ENCODE assay signal across 2 cellular contexts in the genomic region with DNA sequence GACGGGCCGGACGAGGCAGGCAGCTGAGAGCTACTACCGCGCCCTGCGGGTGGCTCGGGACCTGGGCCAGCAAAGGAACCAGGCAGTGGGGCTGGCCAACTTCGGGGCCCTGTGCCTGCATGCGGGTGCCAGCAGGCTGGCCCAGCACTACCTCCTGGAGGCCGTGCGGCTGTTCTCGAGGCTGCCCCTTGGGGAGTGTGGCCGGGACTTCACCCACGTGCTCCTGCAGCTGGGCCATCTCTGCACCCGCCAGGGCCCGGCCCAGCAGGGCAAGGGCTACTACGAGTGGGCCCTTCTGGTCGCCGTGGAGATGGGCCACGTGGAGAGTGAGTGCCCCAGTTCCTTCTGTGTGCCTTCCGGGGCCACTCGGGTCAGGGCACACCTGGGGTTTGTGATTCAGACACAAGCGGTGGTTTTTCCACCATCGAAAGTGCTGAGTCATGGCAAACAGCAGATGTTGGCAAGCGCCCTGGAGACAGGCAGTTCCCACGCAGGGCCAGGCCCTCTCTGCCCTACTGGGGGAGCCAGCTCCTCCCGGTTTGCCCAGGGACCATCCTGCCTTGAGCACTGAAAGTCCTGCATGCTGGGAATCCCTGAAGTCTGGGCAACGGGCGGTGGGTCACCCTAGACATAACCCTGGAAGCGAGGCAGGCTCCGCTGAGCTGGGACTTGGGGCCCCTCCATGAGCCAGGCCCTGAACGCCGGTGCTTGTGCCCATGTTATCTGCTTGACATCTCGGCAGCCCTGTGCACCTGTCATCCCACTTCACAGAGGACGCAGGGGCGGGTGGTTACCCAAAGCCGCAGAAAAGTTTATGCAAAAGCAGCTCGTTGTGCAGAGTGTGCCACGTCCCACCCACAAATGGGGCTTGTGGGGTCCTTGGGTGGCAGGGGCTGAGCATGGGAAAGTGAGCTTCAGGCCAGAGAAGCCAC.
TF ChIP-seq lines count a peak whose summit lies in the region.

No MANE protein-coding gene starts in this region.

TF ChIP-seq in K562, 482 proteins besides CTCF, POLR2A, EP300 and RAD21 (continues in another document):
- no peak for TF ChIP-seq KLF1 (tag; IDR thresholded peaks at IDR 0.05)
- peak; percentile 94 for TF ChIP-seq NFE2 (IDR thresholded peaks at IDR 0.05; ENCODE audit: low read depth)
- peak; percentile 58 for TF ChIP-seq CBFA2T3 (IDR thresholded peaks at IDR 0.05)
- peak; percentile 64 for TF ChIP-seq L3MBTL2 (IDR thresholded peaks at IDR 0.05)
- TF ChIP-seq BACH1 (tag; IDR thresholded peaks at IDR 0.05), result peak; percentile 96
- 0 out of 4 replicates have a peak, but pooled peaks of 1 of the 2 experiments have one; percentile 35 for TF ChIP-seq TRIM24 (IDR thresholded peaks at IDR 0.05)
- peak; percentile 98 for TF ChIP-seq C11orf30 (IDR thresholded peaks at IDR 0.05; ENCODE audit: low read depth)
- peak; percentile 97 for TF ChIP-seq MAFK (IDR thresholded peaks at IDR 0.05; ENCODE audit: low read length)
- TF ChIP-seq MAFF (IDR thresholded peaks at IDR 0.05; ENCODE audit: low read length), result peak; percentile 95
- TF ChIP-seq TBL1XR1 (IDR thresholded peaks at IDR 0.05; ENCODE audit: low read length in 2 of 2), result no peak
- peak; percentile 67 for TF ChIP-seq MGA (IDR thresholded peaks at IDR 0.05)
- TF ChIP-seq MAFG (tag; conservative IDR thresholded peaks at IDR 0.05), result peak; percentile 98
- TF ChIP-seq TCF3 (CRISPR knock-in tag; IDR thresholded peaks at IDR 0.05), result peak; percentile 17; the same call in 1 of the 2 replicates
- no peak for TF ChIP-seq TFAM (CRISPR knock-in tag; conservative IDR thresholded peaks at IDR 0.05)
- TF ChIP-seq CBFA2T2 (conservative IDR thresholded peaks at IDR 0.05), result peak; percentile 58
- no peak for TF ChIP-seq ZFP30 (CRISPR knock-in tag; IDR thresholded peaks at IDR 0.05; ENCODE audit: borderline replicate concordance)

TF ChIP-seq in liver, 16 proteins besides CTCF, POLR2A, EP300 and RAD21:
- TF ChIP-seq HNF4A (conservative IDR thresholded peaks at IDR 0.05) (peak; percentile 64 to 85), SP1 (IDR thresholded peaks at IDR 0.05) (peak; percentile 90), GABPA (IDR thresholded peaks at IDR 0.05 in 1 of 2, conservative IDR thresholded peaks at IDR 0.05 in 1 of 2) (peak in 1 of 2 donors; percentile 63), REST (IDR thresholded peaks at IDR 0.05) (peak; percentile 90), FOXA2 (IDR thresholded peaks at IDR 0.05) (no peak), RXRA (IDR thresholded peaks at IDR 0.05) (peak; percentile 88 to 98), YY1 (IDR thresholded peaks at IDR 0.05) (peak; percentile 62), FOXA1 (IDR thresholded peaks at IDR 0.05) (peak; percentile 79), JUND (IDR thresholded peaks at IDR 0.05) (no peak), TAF1 (conservative IDR thresholded peaks at IDR 0.05) (no peak), NR2F2 (IDR thresholded peaks at IDR 0.05) (peak; percentile 81), EGR1 (IDR thresholded peaks at IDR 0.05; ENCODE audit: low read depth in 2 of 2) (peak; percentile 37 to 87)
- TF ChIP-seq, protein P1, sequence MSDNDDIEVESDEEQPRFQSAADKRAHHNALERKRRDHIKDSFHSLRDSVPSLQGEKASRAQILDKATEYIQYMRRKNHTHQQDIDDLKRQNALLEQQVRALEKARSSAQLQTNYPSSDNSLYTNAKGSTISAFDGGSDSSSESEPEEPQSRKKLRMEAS (IDR thresholded peaks at IDR 0.05), result peak; percentile 98
- TF ChIP-seq, protein P2, sequence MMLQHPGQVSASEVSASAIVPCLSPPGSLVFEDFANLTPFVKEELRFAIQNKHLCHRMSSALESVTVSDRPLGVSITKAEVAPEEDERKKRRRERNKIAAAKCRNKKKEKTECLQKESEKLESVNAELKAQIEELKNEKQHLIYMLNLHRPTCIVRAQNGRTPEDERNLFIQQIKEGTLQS (IDR thresholded peaks at IDR 0.05), result no peak
- TF ChIP-seq, protein P3, sequence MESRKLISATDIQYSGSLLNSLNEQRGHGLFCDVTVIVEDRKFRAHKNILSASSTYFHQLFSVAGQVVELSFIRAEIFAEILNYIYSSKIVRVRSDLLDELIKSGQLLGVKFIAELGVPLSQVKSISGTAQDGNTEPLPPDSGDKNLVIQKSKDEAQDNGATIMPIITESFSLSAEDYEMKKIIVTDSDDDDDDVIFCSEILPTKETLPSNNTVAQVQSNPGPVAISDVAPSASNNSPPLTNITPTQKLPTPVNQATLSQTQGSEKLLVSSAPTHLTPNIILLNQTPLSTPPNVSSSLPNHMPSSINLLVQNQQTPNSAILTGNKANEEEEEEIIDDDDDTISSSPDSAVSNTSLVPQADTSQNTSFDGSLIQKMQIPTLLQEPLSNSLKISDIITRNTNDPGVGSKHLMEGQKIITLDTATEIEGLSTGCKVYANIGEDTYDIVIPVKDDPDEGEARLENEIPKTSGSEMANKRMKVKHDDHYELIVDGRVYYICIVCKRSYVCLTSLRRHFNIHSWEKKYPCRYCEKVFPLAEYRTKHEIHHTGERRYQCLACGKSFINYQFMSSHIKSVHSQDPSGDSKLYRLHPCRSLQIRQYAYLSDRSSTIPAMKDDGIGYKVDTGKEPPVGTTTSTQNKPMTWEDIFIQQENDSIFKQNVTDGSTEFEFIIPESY (IDR thresholded peaks at IDR 0.05), result no peak
